In genomic region chr10:29007748-29008610, GRCh38 we compare ENCODE assay signal across 16 cellular contexts.
DNase-seq lines count a peak whose midpoint lies in the region; ATAC-seq and TF ChIP-seq lines count a peak whose summit lies in the region.
"Had no signal": no experiment of that assay in that cellular context is flagged by ENCODE, and none has a peak within 500 bp of the region (broad histone marks: within the 10 kb centered on the region; RNA-seq: fewer than 3 reads in every experiment).

No MANE protein-coding gene starts in this region.

- H3K79me1 ChIP-seq in trophoblast cell (ENCODE audit: low read length) (peaks cover 1% of the 10 kb centered on the region), neuronal stem cell (ENCODE audit: low read depth, low read length) (no peaks in the 10 kb centered on the region)

- H3K4me3 ChIP-seq in GM23338 (no peak overlapping the region), trophoblast cell (ENCODE audit: low read depth, low read length) (no peak overlapping the region), neuronal stem cell (ENCODE audit: low read length in 2 of 2) (no peak overlapping the region)
- H3K4me3 ChIP-seq: upper lobe of right lung had no signal

- no peaks in the 10 kb centered on the region for H4K20me1 ChIP-seq in GM23338 (replicated peaks; ENCODE audit: insufficient read depth)

- H3K23ac ChIP-seq in trophoblast cell (ENCODE audit: low read length) (no peak overlapping the region), neuronal stem cell (ENCODE audit: low read depth, low read length, poor library complexity) (no peak overlapping the region)

- H3K36me3 ChIP-seq in GM23338 (ENCODE audit: insufficient read depth) = no peaks in the 10 kb centered on the region
- no peaks in the 10 kb centered on the region for H3K36me3 ChIP-seq in trophoblast cell (ENCODE audit: control insufficient read depth in 1 of 2, insufficient read depth in 2 of 2, low read length in 2 of 2)
- no peaks in the 10 kb centered on the region for H3K36me3 ChIP-seq in neuronal stem cell (replicated peaks in 1 of 2; ENCODE audit: control insufficient read depth in 2 of 2, insufficient read depth in 2 of 2, low read length in 2 of 2)
- H3K36me3 ChIP-seq: upper lobe of right lung had no signal

- H3K9me3 Mint-ChIP-seq in GM23338 = peaks cover 5% of the 10 kb centered on the region; the same call in 1 of the 3 replicates
- H3K9me3 Mint-ChIP-seq: activated naive CD8-positive, alpha-beta T cell treated with anti-CD3 and anti-CD28 coated beads, Interleukin-2, amount 10 ng/mL, durations not matched to agents 7 days and 5 days; activated T-helper 1 cell treated with anti-CD3 and anti-CD28 coated beads, Interleukin-12 subunit alpha, Interleukin-12 subunit beta, Interleukin-2, Interleukin-4 antibody, amounts not matched to agents 30 ng/mL and 10 ng/mL and 1 ng/mL, durations not matched to agents 14 hours and 24 hours and 36 hours; HFFc6; T-helper 2 cell treated with Interferon-gamma antibody and Interleukin-4, amounts not matched to agents 5 μg/mL and 100 μg/mL, for 36 hours had no signal

- ATAC-seq in GM23338 = no peak
- no peak for ATAC-seq in GM19467 (IDR thresholded peaks at IDR 0.05; ENCODE audit: unreplicated experiment)
- ATAC-seq: upper lobe of right lung had no signal

- H3K27me3 Mint-ChIP-seq in GM23338 (ENCODE audit: insufficient read depth, low read depth, poor library complexity) = no peaks in the 10 kb centered on the region
- H3K27me3 Mint-ChIP-seq: activated naive CD8-positive, alpha-beta T cell treated with anti-CD3 and anti-CD28 coated beads, Interleukin-2, amount 10 ng/mL, durations not matched to agents 7 days and 5 days had no signal

- H3K4me3 Mint-ChIP-seq in GM23338 = no peak overlapping the region
- H3K4me3 Mint-ChIP-seq: activated naive CD8-positive, alpha-beta T cell treated with anti-CD3 and anti-CD28 coated beads, Interleukin-2, amount 10 ng/mL, durations not matched to agents 7 days and 5 days; activated T-helper 1 cell treated with anti-CD3 and anti-CD28 coated beads, Interleukin-12 subunit alpha, Interleukin-12 subunit beta, Interleukin-2, Interleukin-4 antibody, amounts not matched to agents 30 ng/mL and 10 ng/mL and 1 ng/mL, durations not matched to agents 14 hours and 24 hours and 36 hours; HFFc6; T-helper 2 cell treated with Interferon-gamma antibody and Interleukin-4, amounts not matched to agents 5 μg/mL and 100 μg/mL, for 36 hours had no signal

- H3K9ac ChIP-seq in trophoblast cell (ENCODE audit: low read length) = no peak overlapping the region
- H3K9ac ChIP-seq in neuronal stem cell (ENCODE audit: low read depth, low read length, poor library complexity) = no peak overlapping the region

- H2BK15ac ChIP-seq in neuronal stem cell (ENCODE audit: low read length) = no peak overlapping the region

- H3K18ac ChIP-seq in trophoblast cell (ENCODE audit: low read length) (no peak overlapping the region), neuronal stem cell (ENCODE audit: low read length) (no peak overlapping the region)

- H2BK5ac ChIP-seq in trophoblast cell (ENCODE audit: low read depth, low read length, poor library complexity) (peak overlapping the region; percentile 46), neuronal stem cell (ENCODE audit: low read length) (no peak overlapping the region)

- H2AFZ ChIP-seq in GM23338 (peak overlapping the region; percentile 32; the same call in 1 of the 2 replicates), trophoblast cell (ENCODE audit: insufficient read depth, low read length, poor library complexity) (no peak overlapping the region), neuronal stem cell (ENCODE audit: low read length) (no peak overlapping the region)

- H3K9me3 ChIP-seq in trophoblast cell (ENCODE audit: insufficient read depth, low read depth, low read length) (peaks cover 2% of the 10 kb centered on the region), neuronal stem cell (replicated peaks in 1 of 2; ENCODE audit: control insufficient read depth in 2 of 2, insufficient read depth in 1 of 2, low read depth in 1 of 2, low read length in 2 of 2) (no peaks in the 10 kb centered on the region)
- H3K9me3 ChIP-seq: upper lobe of right lung had no signal

- H3K4me2 ChIP-seq in GM23338 (no peak overlapping the region), trophoblast cell (ENCODE audit: low read length) (no peak overlapping the region), neuronal stem cell (ENCODE audit: insufficient read depth, low read length, poor library complexity, severe bottlenecking) (no peak overlapping the region)

- H3K4me1 ChIP-seq in GM23338 (ENCODE audit: insufficient read depth) (no peaks in the 10 kb centered on the region), trophoblast cell (ENCODE audit: control insufficient read depth in 1 of 2, insufficient read depth in 2 of 2, low read length in 2 of 2) (peaks cover 0 to 3% of the 10 kb centered on the region in 2 experiments), neuronal stem cell (ENCODE audit: control insufficient read depth in 2 of 2, insufficient read depth in 1 of 2, low read depth in 1 of 2, low read length in 2 of 2) (no peaks in the 10 kb centered on the region)
- H3K4me1 ChIP-seq: upper lobe of right lung had no signal

- no CpG with 5 or more reads among the region's 10 CpGs for WGBS in trophoblast cell (ENCODE audit: extremely low coverage, insufficient coverage, insufficient read length)
- WGBS in neuronal stem cell (ENCODE audit: extremely low coverage in 2 of 2, insufficient read length in 2 of 2, insufficient replicate concordance in 1 of 2), 2 donors = no CpG with 5 or more reads among the region's 10 CpGs

- no peaks in the 10 kb centered on the region for H3K79me2 ChIP-seq in GM23338 (replicated peaks; ENCODE audit: insufficient read depth)
- H3K79me2 ChIP-seq in trophoblast cell (ENCODE audit: control insufficient read depth, insufficient read depth, low read length, poor library complexity) = no peaks in the 10 kb centered on the region

- no peaks in the 10 kb centered on the region; the same call in 2 of the 3 replicates for H3K4me1 Mint-ChIP-seq in GM23338
- H3K4me1 Mint-ChIP-seq: activated naive CD8-positive, alpha-beta T cell treated with anti-CD3 and anti-CD28 coated beads, Interleukin-2, amount 10 ng/mL, durations not matched to agents 7 days and 5 days had no signal

- no peak overlapping the region for H4K8ac ChIP-seq in trophoblast cell (ENCODE audit: low read depth, low read length)
- no peak overlapping the region for H4K8ac ChIP-seq in neuronal stem cell (ENCODE audit: low read depth, low read length)

- no peaks in the 10 kb centered on the region for H3K9me2 ChIP-seq in GM23338 (ENCODE audit: insufficient read depth)

- H3F3A ChIP-seq in GM23338 (replicated peaks; ENCODE audit: low read depth) = no peaks in the 10 kb centered on the region

- H3K36me3 Mint-ChIP-seq in GM23338 (ENCODE audit: low read depth) = peaks cover 3% of the 10 kb centered on the region; the same call in 1 of the 3 replicates
- H3K36me3 Mint-ChIP-seq: activated naive CD8-positive, alpha-beta T cell treated with anti-CD3 and anti-CD28 coated beads, Interleukin-2, amount 10 ng/mL, durations not matched to agents 7 days and 5 days had no signal

- H4K91ac ChIP-seq in trophoblast cell (ENCODE audit: low read depth, low read length) = no peak overlapping the region
- H4K91ac ChIP-seq in neuronal stem cell (ENCODE audit: low read depth, low read length, poor library complexity) = no peak overlapping the region

- no peaks in the 10 kb centered on the region for H3K27me3 ChIP-seq in GM23338 (ENCODE audit: insufficient read depth)
- no peaks in the 10 kb centered on the region for H3K27me3 ChIP-seq in trophoblast cell (ENCODE audit: insufficient read depth, low read length)
- no peaks in the 10 kb centered on the region for H3K27me3 ChIP-seq in neuronal stem cell (ENCODE audit: control insufficient read depth in 3 of 3, insufficient read depth in 3 of 3, low read depth in 1 of 3, low read length in 3 of 3)
- H3K27me3 ChIP-seq: upper lobe of right lung had no signal

- H2BK12ac ChIP-seq in trophoblast cell (ENCODE audit: low read length) (peak overlapping the region; percentile 79), neuronal stem cell (ENCODE audit: low read length) (no peak overlapping the region)

- H2BK120ac ChIP-seq in trophoblast cell (ENCODE audit: insufficient read depth, low read length, poor library complexity) = peak overlapping the region; percentile 39
- no peak overlapping the region for H2BK120ac ChIP-seq in neuronal stem cell (ENCODE audit: low read depth, low read length)

- H2AK5ac ChIP-seq in trophoblast cell (ENCODE audit: low read length) (peak overlapping the region; percentile 65), neuronal stem cell (ENCODE audit: low read depth, low read length) (no peak overlapping the region)

- H3K27ac Mint-ChIP-seq in GM23338 = no peak overlapping the region
- H3K27ac Mint-ChIP-seq: activated naive CD8-positive, alpha-beta T cell treated with anti-CD3 and anti-CD28 coated beads, Interleukin-2, amount 10 ng/mL, durations not matched to agents 7 days and 5 days; activated T-helper 1 cell treated with anti-CD3 and anti-CD28 coated beads, Interleukin-12 subunit alpha, Interleukin-12 subunit beta, Interleukin-2, Interleukin-4 antibody, amounts not matched to agents 30 ng/mL and 10 ng/mL and 1 ng/mL, durations not matched to agents 14 hours and 24 hours and 36 hours; HFFc6; T-helper 2 cell treated with Interferon-gamma antibody and Interleukin-4, amounts not matched to agents 5 μg/mL and 100 μg/mL, for 36 hours had no signal

- no peak for TF ChIP-seq CTCF in GM23338 (conservative IDR thresholded peaks at IDR 0.05; ENCODE audit: low read depth in 2 of 2)

- H3K4ac ChIP-seq in trophoblast cell (ENCODE audit: low read depth, low read length) (peak overlapping the region; percentile 20), neuronal stem cell (ENCODE audit: low read length) (no peak overlapping the region)

- no peak for DNase-seq in GM23338 (ENCODE audit: low spot score)
- DNase-seq in amniotic epithelial cell (ENCODE audit: low read depth) = peak; percentile 43
- DNase-seq in glomerular visceral epithelial cell (ENCODE audit: extremely low spot score) = peak; percentile 6
- DNase-seq in trophoblast cell = no peak
- DNase-seq in activated naive CD4-positive, alpha-beta T cell treated with Interleukin-2 at 50 U/mL for 16 hours = no peak
- no peak for DNase-seq in neuronal stem cell (ENCODE audit: low spot score)
- DNase-seq in NCI-H1092 (lab: John Stamatoyannopoulos, UW) = no peak
- DNase-seq: activated naive CD8-positive, alpha-beta T cell treated with anti-CD3 and anti-CD28 coated beads, Interleukin-2, amount 10 ng/mL, durations not matched to agents 7 days and 5 days; HFFc6; NCI-H2171; NCI-H748 treated with DMSO at 0.1 percent for 48 hours; stimulated activated naive CD4-positive, alpha-beta T cell treated with Interleukin-2 at 50 U/mL for 16 hours; upper lobe of right lung had no signal

- no peak overlapping the region for H4K12ac ChIP-seq in trophoblast cell (ENCODE audit: low read depth, low read length)

- H3K14ac ChIP-seq in trophoblast cell (ENCODE audit: low read length) (no peak overlapping the region), neuronal stem cell (ENCODE audit: low read length) (no peak overlapping the region)

- H3K27ac ChIP-seq in GM23338 (ENCODE audit: low read depth) (no peak overlapping the region), trophoblast cell (ENCODE audit: low read depth, low read length) (no peak overlapping the region), neuronal stem cell (replicated peaks; ENCODE audit: low read length) (no peak overlapping the region)
- H3K27ac ChIP-seq: upper lobe of right lung had no signal

Comparison
In these comparisons a context has a peak if more than half of its experiments do, and no peak if none do; other contexts are left out.
1. DNase-seq: peak in amniotic epithelial cell (single experiment) and glomerular visceral epithelial cell (single experiment); none in GM23338 (single experiment), trophoblast cell (0 of 2), activated naive CD4-positive, alpha-beta T cell treated with Interleukin-2 at 50 U/mL for 16 hours (single experiment), neuronal stem cell (single experiment) and NCI-H1092 (single experiment).